In genomic region chr5:176541338-176542134, GRCh38 we compare ENCODE assay signal across 8 cellular contexts. TPM values are rescaled to one million over a fixed set of nuclear protein-coding genes. Genes with fewer than 3 reads are reported as not detected.
DNase-seq lines count a peak whose midpoint lies in the region; ATAC-seq, FAIRE-seq and TF ChIP-seq lines count a peak whose summit lies in the region.

No MANE protein-coding gene starts in this region.

- TF ChIP-seq EP300 in sigmoid colon (IDR thresholded peaks at IDR 0.05), result no peak

- no peak for TF ChIP-seq POLR2A in sigmoid colon (IDR thresholded peaks at IDR 0.05)

- peak overlapping the region in 4 of 10 donors; percentile 66 to 75 (median 72) for H3K4me3 ChIP-seq in heart right ventricle
- no peak overlapping the region for H3K4me3 ChIP-seq in sigmoid colon

- H3K9me3 ChIP-seq in heart right ventricle (no peaks in the 10 kb centered on the region), sigmoid colon (no peaks in the 10 kb centered on the region)

- WGBS in heart right ventricle, 2 donors, result 44 to 52% methylated on average over 12 of the region's 12 CpGs
- WGBS in sigmoid colon, 2 donors, result 28 to 40% methylated on average over 12 of the region's 12 CpGs

- H3K36me3 Mint-ChIP-seq in activated T-cell treated with anti-CD3 and anti-CD28 coated beads, Interleukin-2, amount 50 U/mL, for 24 hours (ENCODE audit: low read depth), result peaks cover 13% of the 10 kb centered on the region

- FAIRE-seq in GM19239 (lab: Jason Lieb, UNC), result peak; percentile 47

- H3K27ac ChIP-seq in heart right ventricle (peak overlapping the region; percentile 70 to 94 (median 80)), sigmoid colon (peak overlapping the region; percentile 81 to 90 (median 87))

- peak overlapping the region; percentile 93 for H3K27ac Mint-ChIP-seq in activated T-cell treated with anti-CD3 and anti-CD28 coated beads, Interleukin-2, amount 50 U/mL, for 24 hours

- ATAC-seq in heart right ventricle (no peak), HG03175 (IDR thresholded peaks at IDR 0.05; ENCODE audit: unreplicated experiment) (no peak), GM19324 (IDR thresholded peaks at IDR 0.05; ENCODE audit: low FRiP score, unreplicated experiment) (no peak)

- peak overlapping the region; percentile 84 for H3K4me3 Mint-ChIP-seq in activated T-cell treated with anti-CD3 and anti-CD28 coated beads, Interleukin-2, amount 50 U/mL, for 24 hours

- intact Hi-C loops in heart right ventricle (cut with DNase I) (loop anchor here in 5 of 10 donors (1.0 to 10.0 kb wide), 3 partner anchors 94 to 127 kb away; partner anchors contain the start of genes FAF2 (in 3 of the 5) and CLTB (in 2 of the 5)), sigmoid colon (cut with DNase I) (loop anchor here (2.0 kb wide), 2 partner anchors 95 to 125 kb away; partner anchors contain the start of gene CLTB)

- H3K36me3 ChIP-seq in heart right ventricle (no peaks in the 10 kb centered on the region), sigmoid colon (no peaks in the 10 kb centered on the region)

- no peaks in the 10 kb centered on the region for H3K27me3 Mint-ChIP-seq in activated T-cell treated with anti-CD3 and anti-CD28 coated beads, Interleukin-2, amount 50 U/mL, for 24 hours

- DNase-seq in GM19239 (ENCODE audit: insufficient read length, low spot score), result no peak
- peak; percentile 71 to 85 for DNase-seq in NOMO-1 (lab: John Stamatoyannopoulos, UW; ENCODE audit: unreplicated experiment in 2 of 2)
- peak; percentile 74 for DNase-seq in activated T-cell treated with anti-CD3 and anti-CD28 coated beads, Interleukin-2, amount 50 U/mL, for 24 hours
- peak in 1 of 2 donors; percentile 57 for DNase-seq in heart right ventricle
- no peak for DNase-seq in sigmoid colon
- no peak for DNase-seq in NCI-H1048 (lab: John Stamatoyannopoulos, UW)

- H3K9me3 Mint-ChIP-seq in activated T-cell treated with anti-CD3 and anti-CD28 coated beads, Interleukin-2, amount 50 U/mL, for 24 hours, result no peaks in the 10 kb centered on the region

- TF ChIP-seq CTCF in heart right ventricle (IDR thresholded peaks at IDR 0.05) (no peak), sigmoid colon (IDR thresholded peaks at IDR 0.05) (no peak)

- H3K4me1 ChIP-seq in heart right ventricle (peaks cover 0 to 58% (median 37%) of the 10 kb centered on the region in 9 donors), sigmoid colon (peaks cover 0 to 36% (median 22%) of the 10 kb centered on the region in 4 donors)

- H3K27me3 ChIP-seq in heart right ventricle, result no peaks in the 10 kb centered on the region
- H3K27me3 ChIP-seq in sigmoid colon, result no peaks in the 10 kb centered on the region

- H3K4me1 Mint-ChIP-seq in activated T-cell treated with anti-CD3 and anti-CD28 coated beads, Interleukin-2, amount 50 U/mL, for 24 hours (ENCODE audit: low read depth), result peaks cover 67% of the 10 kb centered on the region

RNA-seq across cellular contexts. Expression of gene RNF44, which starts 4.3 kb away (rescaled TPM):
- total RNA-seq in heart right ventricle (10 to 100 TPM; 18.1 to 31.1 (median 21.5) TPM), sigmoid colon (10 to 100 TPM in 2 of 4 donors, 1 to 10 TPM in 2; 7.6 to 15.0 (median 11.1) TPM)
- polyA plus RNA-seq in heart right ventricle (10 to 100 TPM in 1 of 2 donors, 1 to 10 TPM in 1; 7.9 to 21.9 TPM), sigmoid colon (10 to 100 TPM; 18.0 to 64.0 (median 25.4) TPM)

RNA-seq across cellular contexts. Expression of gene CDHR2, which starts 7.6 kb away (rescaled TPM):
- total RNA-seq in heart right ventricle (under 1 TPM in 2 of 10 donors, not detected in 8; 0.19 to 0.22 TPM), sigmoid colon (1 to 10 TPM in 1 of 4 donors, under 1 TPM in 1, not detected in 2; 0.71 to 1.1 TPM)
- polyA plus RNA-seq in heart right ventricle (under 1 TPM in 1 of 2 donors, not detected in 1; 0.03 TPM), sigmoid colon (10 to 100 TPM in 2 of 3 donors, 1 to 10 TPM in 1; 9.6 to 57.9 (median 47.9) TPM)

Comparison
In these comparisons a context has a peak if more than half of its experiments do, and no peak if none do; other contexts are left out.
1. DNase-seq: peak in NOMO-1 (2 of 2) and activated T-cell treated with anti-CD3 and anti-CD28 coated beads, Interleukin-2, amount 50 U/mL, for 24 hours (single experiment); none in GM19239 (single experiment), sigmoid colon (single experiment) and NCI-H1048 (single experiment).